Comparison of ENCODE assay signal across 27 cellular contexts in the genomic region with DNA sequence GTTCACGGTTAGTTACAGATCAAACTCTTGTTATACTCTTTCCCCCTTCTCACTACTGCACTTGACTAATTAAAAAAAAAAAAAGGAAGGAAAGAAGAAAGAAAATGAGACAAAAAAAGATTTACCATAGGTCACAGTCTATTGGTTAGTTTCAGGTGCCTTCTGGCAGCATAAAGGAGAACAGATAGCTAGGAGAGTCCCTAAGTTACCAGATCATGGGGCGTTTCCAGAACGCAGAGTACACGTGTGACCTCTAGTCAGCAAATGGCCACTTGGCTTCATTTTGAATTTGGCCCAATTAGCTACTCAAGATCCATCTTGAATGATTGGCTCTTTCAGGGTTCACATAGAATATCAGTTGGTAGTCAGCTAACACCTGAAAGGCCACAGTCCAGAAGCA. TPM values are rescaled to one million over a fixed set of nuclear protein-coding genes. Genes with fewer than 3 reads are reported as not detected.
DNase-seq lines count a peak whose midpoint lies in the region; ATAC-seq, FAIRE-seq and TF ChIP-seq lines count a peak whose summit lies in the region.
"Had no signal": no experiment of that assay in that cellular context is flagged by ENCODE, and none has a peak within 500 bp of the region (broad histone marks: within the 10 kb centered on the region; RNA-seq: fewer than 3 reads in every experiment).

No MANE protein-coding gene starts in this region.

- no peak overlapping the region for H3K4me3 Mint-ChIP-seq in memory B cell
- no peak overlapping the region for H3K4me3 Mint-ChIP-seq in stimulated activated naive B cell treated with anti-CD40 and anti-IgM and Interleukin-4, amounts not matched to agents 10 μg/mL and 1 μg/mL and 100 μg/mL, for 72 hours
- H3K4me3 Mint-ChIP-seq: CD14-positive monocyte; CD4-positive, alpha-beta memory T cell; CD4-positive, CD25-positive, alpha-beta regulatory T cell; CD8-positive, alpha-beta memory T cell had no signal

- no peak for TF ChIP-seq EP300 in GM12878 (IDR thresholded peaks at IDR 0.05; ENCODE audit: borderline replicate concordance in 1 of 2, control insufficient read depth in 1 of 2, low read depth in 2 of 2, low read length in 2 of 2)

- no peak overlapping the region for H3K4me3 ChIP-seq in OCI-LY1 (ENCODE audit: low read depth, low read length, poor library complexity, severe bottlenecking)
- H3K4me3 ChIP-seq in GM12878: no peak overlapping the region
- H3K4me3 ChIP-seq: BLaER1 had no signal

- H2AFZ ChIP-seq in OCI-LY1 (ENCODE audit: low read length) (no peak overlapping the region), GM12878 (ENCODE audit: control insufficient read depth, low read depth, low read length) (peak overlapping the region; percentile 27; the same call in 1 of the 2 replicates)

- H3K27me3 ChIP-seq in OCI-LY1 (ENCODE audit: insufficient read depth, low read length) (no peaks in the 10 kb centered on the region), GM12878 (replicated peaks in 1 of 2; ENCODE audit: control insufficient read depth in 2 of 2, insufficient read depth in 2 of 2, low read length in 1 of 2) (no peaks in the 10 kb centered on the region)
- H3K27me3 ChIP-seq: BLaER1 had no signal

- H3F3A ChIP-seq in OCI-LY1 (ENCODE audit: insufficient read depth, low read length): no peaks in the 10 kb centered on the region

- H3K79me2 ChIP-seq in OCI-LY1 (ENCODE audit: insufficient read depth, low read length) (no peaks in the 10 kb centered on the region), GM12878 (ENCODE audit: control insufficient read depth, insufficient read depth, low read length) (no peaks in the 10 kb centered on the region)

- H3K9me3 Mint-ChIP-seq in memory B cell: peaks cover 3% of the 10 kb centered on the region
- peaks cover 4 to 5% of the 10 kb centered on the region in 2 donors for H3K9me3 Mint-ChIP-seq in stimulated activated naive B cell treated with anti-CD40 and anti-IgM and Interleukin-4, amounts not matched to agents 10 μg/mL and 1 μg/mL and 100 μg/mL, for 72 hours

- no peak for TF ChIP-seq CTCF in OCI-LY1 (IDR thresholded peaks at IDR 0.05; ENCODE audit: low read length)
- TF ChIP-seq CTCF in GM12878 (IDR thresholded peaks at IDR 0.05 in 2 of 3, conservative IDR thresholded peaks at IDR 0.05 in 1 of 3; ENCODE audit: control insufficient read depth in 2 of 3, extremely low read depth in 1 of 3, insufficient read depth in 1 of 3, low read depth in 3 of 3, low read length in 3 of 3): no peak

- ATAC-seq in GM12878 (peak; percentile 86), memory B cell (ENCODE audit: low read depth) (peak; percentile 35), Right ventricle myocardium inferior (no peak)
- peak; percentile 76 to 89 for ATAC-seq in stimulated activated naive B cell treated with anti-CD40 and anti-IgM and Interleukin-4, amounts not matched to agents 10 μg/mL and 1 μg/mL and 100 μg/mL, for 72 hours (replicated peaks)

- H3K36me3 ChIP-seq in OCI-LY1 (ENCODE audit: insufficient read depth, low read length) (no peaks in the 10 kb centered on the region), GM12878 (ENCODE audit: control insufficient read depth in 2 of 2, insufficient read depth in 2 of 2, low read length in 1 of 2) (no peaks in the 10 kb centered on the region)
- H3K36me3 ChIP-seq: BE2C, BLaER1 had no signal

- H3K4me2 ChIP-seq in OCI-LY1 (ENCODE audit: low read length) (no peak overlapping the region), GM12878 (ENCODE audit: control insufficient read depth, insufficient read depth) (no peak overlapping the region)
- H3K4me2 ChIP-seq: BLaER1 had no signal

- intact Hi-C loops in GM12878 (cut with micrococcal nuclease; ENCODE audit: unreplicated experiment): no loop called here
- intact Hi-C loops in Right ventricle myocardium inferior (cut with DNase I): no loop called here

- no peak overlapping the region for H3K27ac Mint-ChIP-seq in memory B cell
- H3K27ac Mint-ChIP-seq in stimulated activated naive B cell treated with anti-CD40 and anti-IgM and Interleukin-4, amounts not matched to agents 10 μg/mL and 1 μg/mL and 100 μg/mL, for 72 hours: no peak overlapping the region
- H3K27ac Mint-ChIP-seq: CD4-positive, alpha-beta memory T cell; CD4-positive, CD25-positive, alpha-beta regulatory T cell; CD8-positive, alpha-beta memory T cell had no signal

- TF ChIP-seq POLR2A in GM12878 (IDR thresholded peaks at IDR 0.05; ENCODE audit: low read depth, low read length): no peak

- no TSS peak for BruUV-seq in GM12878 (replicated peaks; lab: Mats Ljungman, UMichigan)

- SMC1A ChIA-PET in GM12878 (lab: Charles Lee; ENCODE audit: uncharacterized antibody, unreplicated experiment): interaction anchor here (1.0 to 1.4 kb wide), 2 partner anchors 10 to 102 kb away, joined by 3 to 7 read pairs; no protein-coding TSS in a partner anchor

- H3K9me3 ChIP-seq in OCI-LY1 (ENCODE audit: low read length): peaks cover 7% of the 10 kb centered on the region
- H3K9me3 ChIP-seq in GM12878 (replicated peaks; ENCODE audit: control insufficient read depth, insufficient read depth, low read length): no peaks in the 10 kb centered on the region; the same call in 2 of the 3 replicates
- H3K9me3 ChIP-seq: BE2C had no signal

- POLR2A ChIA-PET in GM12878 (lab: Charles Lee): no interaction called here

- H4K20me1 ChIP-seq in OCI-LY1 (ENCODE audit: insufficient read depth, low read length) (no peaks in the 10 kb centered on the region), GM12878 (ENCODE audit: control insufficient read depth, insufficient read depth) (no peaks in the 10 kb centered on the region)
- H4K20me1 ChIP-seq: BLaER1 had no signal

- RAD21 ChIA-PET in GM12878 (lab: Charles Lee; ENCODE audit: unreplicated experiment): interaction anchor here (1.0 kb wide), 1 partner anchor 16 kb away, joined by 3 read pairs; no protein-coding TSS in a partner anchor

- H3K27me3 Mint-ChIP-seq in memory B cell: peaks cover 1% of the 10 kb centered on the region
- peaks cover 10 to 12% of the 10 kb centered on the region in 2 donors for H3K27me3 Mint-ChIP-seq in stimulated activated naive B cell treated with anti-CD40 and anti-IgM and Interleukin-4, amounts not matched to agents 10 μg/mL and 1 μg/mL and 100 μg/mL, for 72 hours

- CTCF ChIA-PET in GM12878 (lab: Yijun Ruan, JAX): no interaction called here

- H3K4me1 ChIP-seq in OCI-LY1 (ENCODE audit: insufficient read depth, low read length, severe bottlenecking) (peaks cover 18% of the 10 kb centered on the region), GM12878 (ENCODE audit: control insufficient read depth, insufficient read depth, low read length) (no peaks in the 10 kb centered on the region)
- H3K4me1 ChIP-seq: BE2C, BLaER1 had no signal

- DNase-seq in GM12878 (ENCODE audit: low read depth, low spot score): no peak
- no peak for DNase-seq in memory B cell (ENCODE audit: low spot score in 2 of 2)
- no peak for DNase-seq in stimulated activated naive B cell treated with anti-CD40 and anti-IgM and Interleukin-4, amounts not matched to agents 10 μg/mL and 1 μg/mL and 100 μg/mL, for 72 hours
- DNase-seq in Right ventricle myocardium inferior (ENCODE audit: missing footprints): no peak
- DNase-seq in GM03348 (ENCODE audit: low spot score): no peak
- no peak for DNase-seq in nucleus accumbens (lab: John Stamatoyannopoulos, UW)
- no peak for DNase-seq in hypothalamus (lab: John Stamatoyannopoulos, UW)
- DNase-seq: 8988T; ACHN; BE2C; C1 segment of cervical spinal cord; CD4-positive, alpha-beta memory T cell; CD4-positive, CD25-positive, alpha-beta regulatory T cell; CD8-positive, alpha-beta memory T cell; COR-L47; DMS 273 treated with DMSO at 0.1 percent for 48 hours; DMS153; DMS53; DMS79 treated with DMSO at 0.1 percent for 48 hours; GF-D8 had no signal

- in situ Hi-C loops in GM12878 (cut with MboI): no loop called here

- no peaks in the 10 kb centered on the region for H3K9me2 ChIP-seq in OCI-LY1 (ENCODE audit: low read depth, low read length)

- TF ChIP-seq RAD21 in GM12878 (IDR thresholded peaks at IDR 0.05; ENCODE audit: insufficient read depth, low read depth, low read length): no peak

- no peaks in the 10 kb centered on the region for H3K4me1 Mint-ChIP-seq in memory B cell
- peaks cover 2 to 6% of the 10 kb centered on the region in 2 donors for H3K4me1 Mint-ChIP-seq in stimulated activated naive B cell treated with anti-CD40 and anti-IgM and Interleukin-4, amounts not matched to agents 10 μg/mL and 1 μg/mL and 100 μg/mL, for 72 hours
- H3K4me1 Mint-ChIP-seq: CD14-positive monocyte; CD4-positive, CD25-positive, alpha-beta regulatory T cell had no signal

- WGBS in GM12878 (ENCODE audit: insufficient coverage, insufficient replicate concordance, low lambda C conversion rate, missing lambda C conversion rate): 26% methylated on average over 4 of the region's 4 CpGs

- FAIRE-seq in GM12878 (lab: Jason Lieb, UNC): no peak
- FAIRE-seq: A204.1, G401.6, GM12892, GM18507 had no signal

- H3K9ac ChIP-seq in OCI-LY1 (ENCODE audit: low read length) (no peak overlapping the region), GM12878 (ENCODE audit: control insufficient read depth, insufficient read depth, low read length) (no peak overlapping the region)
- H3K9ac ChIP-seq: BLaER1 had no signal

- no peaks in the 10 kb centered on the region for H3K36me3 Mint-ChIP-seq in memory B cell
- H3K36me3 Mint-ChIP-seq in stimulated activated naive B cell treated with anti-CD40 and anti-IgM and Interleukin-4, amounts not matched to agents 10 μg/mL and 1 μg/mL and 100 μg/mL, for 72 hours: no peaks in the 10 kb centered on the region
- H3K36me3 Mint-ChIP-seq: CD14-positive monocyte; CD4-positive, alpha-beta memory T cell; CD4-positive, CD25-positive, alpha-beta regulatory T cell; CD8-positive, alpha-beta memory T cell had no signal

- H3K27ac ChIP-seq in OCI-LY1 (ENCODE audit: low read depth, low read length, poor library complexity, severe bottlenecking) (peak overlapping the region; percentile 14), GM12878 (ENCODE audit: control insufficient read depth, insufficient read depth) (no peak overlapping the region)
- H3K27ac ChIP-seq: BLaER1 had no signal

RNA-seq across cellular contexts. Expression of gene TMEM171, which starts 20.3 kb away (rescaled TPM):
- total RNA-seq in GM12878 (2013; cell fraction: nucleolus; rRNA removed): not detected in 2 replicates
- total RNA-seq in GM12878 (2014; rRNA removed) (not detected in 2 replicates), GM12878 (2014; rRNA removed; fragmentation: Illumina TruSeq; extraction: Trizol) (not detected in 2 replicates), GM12878 (2021) (not detected in 2 replicates), Right ventricle myocardium inferior (not detected)
- polyA plus RNA-seq in GM12878 (2011; ENCODE audit: low read depth): not detected
- polyA plus RNA-seq in GM12878 (2011; rRNA removed) (not detected in 2 replicates), GM12878 (2014; fragmentation: Illumina TruSeq; extraction: Trizol) (not detected in 2 replicates), GM12878 (2014; fragmentation: Nextera tagmentation; extraction: Ambion mirVana) (not detected), GM12878 (2014; rRNA removed) (not detected in 2 replicates), GM12878 (2016; fragmentation: Nextera tagmentation; extraction: Ambion mirVana) (not detected)
- 0.07 TPM in 1 of 2 replicates, not detected in the other for polyA plus RNA-seq in GM12878 (2011; cell fraction: cytosol; rRNA removed)
- polyA plus RNA-seq in GM12878 (2011; cell fraction: nucleus; rRNA removed): not detected in 2 replicates
- polyA plus RNA-seq in GM12878 (2012): not detected in 2 replicates
- not detected in 2 replicates for polyA minus RNA-seq in GM12878 (2011; rRNA and poly(A)+ RNA removed)
- not detected in 2 replicates for polyA minus RNA-seq in GM12878 (2011; cell fraction: cytosol; rRNA and poly(A)+ RNA removed)
- polyA minus RNA-seq in GM12878 (2011; cell fraction: nucleus; rRNA and poly(A)+ RNA removed): not detected in 2 replicates
- total RNA-seq: CD4-positive, CD25-positive, alpha-beta regulatory T cell; CD8-positive, alpha-beta memory T cell had no signal
- polyA plus RNA-seq: CD14-positive monocyte; CD4-positive, CD25-positive, alpha-beta regulatory T cell had no signal
